Comparison of ENCODE assay signal across 13 cellular contexts in genomic region chr1:192518700-192519099, GRCh38. TPM values are rescaled to one million over a fixed set of nuclear protein-coding genes. Genes with fewer than 3 reads are reported as not detected.
A peak's percentile ranks its signal among the peaks of the same experiment; 100 is the strongest.
DNase-seq lines count a peak whose midpoint lies in the region; ATAC-seq and TF ChIP-seq lines count a peak whose summit lies in the region.
"Had no signal": no experiment of that assay in that cellular context is flagged by ENCODE, and none has a peak within 500 bp of the region (broad histone marks: within the 10 kb centered on the region; RNA-seq: fewer than 3 reads in every experiment).

No MANE protein-coding gene starts in this region.

- no peak for TF ChIP-seq CTCF in LNCaP clone FGC (IDR thresholded peaks at IDR 0.05; ENCODE audit: control insufficient read depth, extremely low read depth, insufficient read depth)

- ATAC-seq in GM18519 (IDR thresholded peaks at IDR 0.05; ENCODE audit: low FRiP score, unreplicated experiment) (peak; percentile 48), GM21360 (IDR thresholded peaks at IDR 0.05; ENCODE audit: unreplicated experiment) (peak; percentile 43), HG02943 (IDR thresholded peaks at IDR 0.05; ENCODE audit: low read depth, unreplicated experiment) (peak; percentile 37)

- DNase-seq in LNCaP clone FGC (ENCODE audit: low read depth): peak; percentile 34
- no peak for DNase-seq in islet precursor cell
- no peak for DNase-seq in H7
- no peak for DNase-seq in DMS79 (lab: John Stamatoyannopoulos, UW)
- DNase-seq in glomerular visceral epithelial cell (ENCODE audit: extremely low spot score): no peak
- DNase-seq: central memory CD4-positive, alpha-beta T cell; left ventricle myocardium inferior; stimulated activated CD4-positive, alpha-beta T cell treated with anti-CD3 and anti-CD28 coated beads, Interleukin-2, amount 100 ng/mL, for 48 hours had no signal

- no peaks in the 10 kb centered on the region for H3K27me3 ChIP-seq in H7 (ENCODE audit: control insufficient read depth, insufficient read depth, low read length)

- H3K4me3 ChIP-seq in LNCaP clone FGC (ENCODE audit: low read depth, low read length) (no peak overlapping the region), H7 (ENCODE audit: insufficient read depth, low read depth, low read length) (no peak overlapping the region)
- H3K4me3 ChIP-seq: left ventricle myocardium inferior, thoracic aorta had no signal

- H3K36me3 ChIP-seq in H7 (replicated peaks; ENCODE audit: control insufficient read depth, insufficient read depth, low read length): no peaks in the 10 kb centered on the region
- H3K36me3 ChIP-seq: left ventricle myocardium inferior, thoracic aorta had no signal

RNA-seq across cellular contexts. Expression of gene RGS1, which starts 56.9 kb away (rescaled TPM):
- 0.07 TPM in 1 of 2 replicates, not detected in the other for total RNA-seq in H7 (2014; rRNA removed; shearing (Covaris generic))
- total RNA-seq: osteocyte had no signal
